Comparison of ENCODE assay signal across 9 cellular contexts in the genomic region with DNA sequence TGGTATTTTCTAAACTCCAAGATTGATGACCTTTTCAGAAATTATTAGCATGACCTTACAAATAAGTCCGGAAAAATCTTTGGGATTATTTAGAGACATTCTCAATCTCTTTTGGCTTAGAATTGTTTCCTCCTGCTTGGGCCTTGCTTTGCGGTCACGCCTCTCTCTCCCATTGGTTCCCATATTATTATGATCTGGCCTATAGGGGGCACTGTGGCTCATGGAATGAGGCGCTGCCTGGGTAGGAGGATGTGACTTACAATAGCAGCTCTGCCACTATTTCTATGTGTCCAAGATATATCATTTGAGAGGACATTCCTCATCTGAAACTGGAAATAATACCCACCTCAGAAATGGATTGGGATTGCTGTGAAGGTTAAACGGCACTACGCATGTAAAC.
A peak's percentile ranks its signal among the peaks of the same experiment; 100 is the strongest.
DNase-seq lines count a peak whose midpoint lies in the region; ATAC-seq and TF ChIP-seq lines count a peak whose summit lies in the region.
"Had no signal": no experiment of that assay in that cellular context is flagged by ENCODE, and none has a peak within 500 bp of the region (broad histone marks: within the 10 kb centered on the region; RNA-seq: fewer than 3 reads in every experiment).

No MANE protein-coding gene starts in this region.

- H3K4me1 Mint-ChIP-seq in activated T-cell treated with anti-CD3 and anti-CD28 coated beads, Interleukin-2, amount 50 U/mL, for 72 hours (ENCODE audit: low read depth), result no peaks in the 10 kb centered on the region
- H3K4me1 Mint-ChIP-seq in activated T-cell treated with anti-CD3 and anti-CD28 coated beads, Interleukin-2, amount 50 U/mL, for 4 hours (ENCODE audit: low read depth), result no peaks in the 10 kb centered on the region

- 70% methylated on average over 6 of the region's 6 CpGs for WGBS in prostate gland

- no peaks in the 10 kb centered on the region for H3K27me3 ChIP-seq in prostate gland (replicated peaks; ENCODE audit: insufficient read depth)

- no peak overlapping the region for H3K4me3 Mint-ChIP-seq in activated T-cell treated with anti-CD3 and anti-CD28 coated beads, Interleukin-2, amount 50 U/mL, for 72 hours
- H3K4me3 Mint-ChIP-seq in activated T-cell treated with anti-CD3 and anti-CD28 coated beads, Interleukin-2, amount 50 U/mL, for 4 hours, result no peak overlapping the region

- DNase-seq in activated T-cell treated with anti-CD3 and anti-CD28 coated beads, Interleukin-2, amount 50 U/mL, for 72 hours, result peak; percentile 7 to 39
- DNase-seq in activated T-cell treated with anti-CD3 and anti-CD28 coated beads, Interleukin-2, amount 50 U/mL, for 4 hours, result no peak
- DNase-seq in HT1080 (ENCODE audit: low read depth), result peak; percentile 73
- DNase-seq in SHP77 (lab: John Stamatoyannopoulos, UW), result peak; percentile 28 to 45
- DNase-seq in iPS-NIHi11 (ENCODE audit: low spot score), result peak; percentile 70
- DNase-seq in prostate gland (ENCODE audit: low spot score), result no peak
- DNase-seq in amniotic stem cell (lab: John Stamatoyannopoulos, UW), result no peak

- no peak overlapping the region for H3K4me3 ChIP-seq in prostate gland
- H3K4me3 ChIP-seq: adrenal gland had no signal

- intact Hi-C loops in prostate gland (cut with DNase I), result no loop called here

- H3K9me3 Mint-ChIP-seq in activated T-cell treated with anti-CD3 and anti-CD28 coated beads, Interleukin-2, amount 50 U/mL, for 72 hours, result no peaks in the 10 kb centered on the region
- H3K9me3 Mint-ChIP-seq in activated T-cell treated with anti-CD3 and anti-CD28 coated beads, Interleukin-2, amount 50 U/mL, for 4 hours, result no peaks in the 10 kb centered on the region

- no peaks in the 10 kb centered on the region for H3K36me3 Mint-ChIP-seq in activated T-cell treated with anti-CD3 and anti-CD28 coated beads, Interleukin-2, amount 50 U/mL, for 72 hours (ENCODE audit: insufficient read depth in 2 of 2)
- H3K36me3 Mint-ChIP-seq in activated T-cell treated with anti-CD3 and anti-CD28 coated beads, Interleukin-2, amount 50 U/mL, for 4 hours (ENCODE audit: insufficient read depth), result no peaks in the 10 kb centered on the region

- no peak for TF ChIP-seq POLR2A in prostate gland (IDR thresholded peaks at IDR 0.05)

- H3K27me3 Mint-ChIP-seq in activated T-cell treated with anti-CD3 and anti-CD28 coated beads, Interleukin-2, amount 50 U/mL, for 72 hours (ENCODE audit: low read depth), result peaks cover 5% of the 10 kb centered on the region
- H3K27me3 Mint-ChIP-seq in activated T-cell treated with anti-CD3 and anti-CD28 coated beads, Interleukin-2, amount 50 U/mL, for 4 hours (ENCODE audit: low read depth), result peaks cover 8% of the 10 kb centered on the region

- H3K9me3 ChIP-seq in prostate gland, result no peaks in the 10 kb centered on the region
- H3K9me3 ChIP-seq: adrenal gland had no signal

- H3K27ac Mint-ChIP-seq in activated T-cell treated with anti-CD3 and anti-CD28 coated beads, Interleukin-2, amount 50 U/mL, for 72 hours, result no peak overlapping the region

- no peaks in the 10 kb centered on the region for H3K4me1 ChIP-seq in prostate gland (replicated peaks)
- H3K4me1 ChIP-seq: adrenal gland had no signal

- no peak for ATAC-seq in activated T-cell treated with anti-CD3 and anti-CD28 coated beads, Interleukin-2, amount 50 U/mL, for 72 hours (replicated peaks in 1 of 2)
- ATAC-seq in activated T-cell treated with anti-CD3 and anti-CD28 coated beads, Interleukin-2, amount 50 U/mL, for 4 hours, result no peak
- no peak for ATAC-seq in GM21528 (IDR thresholded peaks at IDR 0.05; ENCODE audit: low FRiP score, unreplicated experiment)

- H3K36me3 ChIP-seq in prostate gland, result no peaks in the 10 kb centered on the region
- H3K36me3 ChIP-seq: adrenal gland had no signal

- H3K27ac ChIP-seq in prostate gland, result no peak overlapping the region
- H3K27ac ChIP-seq: adrenal gland had no signal

- TF ChIP-seq CTCF in prostate gland (IDR thresholded peaks at IDR 0.05), result no peak

Comparison
In these comparisons a context has a peak if more than half of its experiments do, and no peak if none do; other contexts are left out.
1. DNase-seq: peak in activated T-cell treated with anti-CD3 and anti-CD28 coated beads, Interleukin-2, amount 50 U/mL, for 72 hours (2 of 2), HT1080 (single experiment), SHP77 (2 of 2) and iPS-NIHi11 (single experiment); none in activated T-cell treated with anti-CD3 and anti-CD28 coated beads, Interleukin-2, amount 50 U/mL, for 4 hours (single experiment), prostate gland (single experiment) and amniotic stem cell (single experiment).